21 cellular contexts compared by ENCODE assay signal in the genomic region with DNA sequence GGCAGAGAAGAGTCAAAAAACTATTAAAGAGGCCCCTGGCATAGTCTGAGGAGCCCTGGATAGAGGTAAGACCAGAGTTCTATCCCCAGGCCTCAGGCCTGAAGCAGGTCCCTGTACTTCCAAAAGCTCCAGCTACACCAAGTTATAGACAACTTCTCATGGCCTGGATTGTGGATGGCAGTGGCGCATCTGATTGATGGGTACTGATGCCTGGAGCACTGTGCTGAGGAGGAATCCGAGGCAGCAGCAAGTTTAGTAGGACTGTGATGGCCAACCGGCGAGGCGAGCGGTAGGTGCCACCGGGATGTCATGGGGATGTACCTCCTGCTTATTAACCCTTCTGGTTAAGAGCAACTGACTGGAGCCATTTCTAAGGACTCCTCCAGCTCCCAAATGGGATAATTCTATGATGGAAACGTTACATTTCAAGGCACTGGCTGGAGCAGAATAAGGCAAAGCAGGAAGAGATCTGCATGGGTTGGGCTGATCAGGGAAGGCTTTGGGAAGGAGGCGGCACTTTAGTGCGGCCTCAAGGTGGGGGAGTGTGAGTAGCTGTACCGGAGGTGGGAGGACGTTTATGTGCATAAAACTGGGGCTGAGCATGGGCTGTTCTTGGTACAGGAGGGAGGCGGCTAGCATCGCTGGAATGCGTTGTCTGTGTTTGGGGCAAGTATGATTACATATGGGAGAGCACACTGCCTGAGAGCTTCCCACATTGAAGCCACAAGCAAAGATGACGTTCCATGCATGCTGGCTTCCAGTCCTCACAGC.
"Had no signal": no experiment of that assay in that cellular context is flagged by ENCODE, and none has a peak within 500 bp of the region (broad histone marks: within the 10 kb centered on the region; RNA-seq: fewer than 3 reads in every experiment).

No MANE protein-coding gene starts in this region.

- H3K4me1 Mint-ChIP-seq: immature natural killer cell had no signal

- H3K27me3 ChIP-seq: adrenal gland, cardiac muscle cell, gastrocnemius medialis had no signal

- H3K36me3 ChIP-seq: adrenal gland, cardiac muscle cell, gastrocnemius medialis, left ventricle myocardium inferior, right lobe of liver, transverse colon had no signal

- H3K9me3 Mint-ChIP-seq: activated CD4-positive, alpha-beta T cell treated with anti-CD3 and anti-CD28 coated beads, Interleukin-2, amount 10 ng/mL, durations not matched to agents 24 days and 14 days; activated T-cell treated with anti-CD3 and anti-CD28 coated beads, Interleukin-2, amount 50 U/mL, for 4 hours; immature natural killer cell; naive thymus-derived CD4-positive, alpha-beta T cell had no signal

- H3K27ac Mint-ChIP-seq: activated CD4-positive, alpha-beta T cell treated with anti-CD3 and anti-CD28 coated beads, Interleukin-2, amount 10 ng/mL, durations not matched to agents 24 days and 14 days; immature natural killer cell had no signal

- DNase-seq: activated CD4-positive, alpha-beta T cell treated with anti-CD3 and anti-CD28 coated beads, Interleukin-2, amount 10 ng/mL, durations not matched to agents 24 days and 14 days; activated CD8-positive, alpha-beta memory T cell treated with anti-CD3 and anti-CD28 coated beads, Interleukin-2, amount 50 U/mL, for 4 hours; activated effector memory CD4-positive, alpha-beta T cell treated with anti-CD3 and anti-CD28 coated beads, Interleukin-2, amount 50 U/mL, for 16 hours; activated naive CD4-positive, alpha-beta T cell treated with anti-CD3 and anti-CD28 coated beads, Interleukin-2, amount 50 U/mL, for 16 hours; activated T-cell treated with anti-CD3 and anti-CD28 coated beads, Interleukin-2, amount 50 U/mL, for 4 hours; erythroblast; gastrocnemius medialis; immature natural killer cell; kidney glomerular epithelial cell; left ventricle myocardium inferior; naive thymus-derived CD4-positive, alpha-beta T cell; SK-N-SH; stimulated activated CD4-positive, alpha-beta T cell treated with anti-CD3 and anti-CD28 coated beads, Interleukin-12 subunit alpha, Interleukin-12 subunit beta, amount 100 ng/mL, for 4 hours; stimulated activated CD4-positive, alpha-beta T cell treated with anti-CD3 and anti-CD28 coated beads, Interleukin-1b, Interleukin-23, amount 100 ng/mL, for 48 hours; stimulated activated CD8-positive, alpha-beta memory T cell treated with anti-CD3 and anti-CD28 coated beads, Interleukin-4, amount 100 ng/mL, for 48 hours; T-helper 9 cell; transverse colon had no signal

- H3K9ac ChIP-seq: parathyroid adenoma, SK-N-SH had no signal

- H3K4me3 ChIP-seq: adrenal gland, cardiac muscle cell, gastrocnemius medialis, left ventricle myocardium inferior, right lobe of liver, transverse colon had no signal

- ATAC-seq: activated T-cell treated with anti-CD3 and anti-CD28 coated beads, Interleukin-2, amount 50 U/mL, for 4 hours; naive thymus-derived CD4-positive, alpha-beta T cell; right lobe of liver had no signal

- H3K9me3 ChIP-seq: adrenal gland, gastrocnemius medialis, left ventricle myocardium inferior, right lobe of liver, SK-N-SH, transverse colon had no signal

- H3K36me3 Mint-ChIP-seq: immature natural killer cell; naive thymus-derived CD4-positive, alpha-beta T cell had no signal

- H3K27ac ChIP-seq: adrenal gland, cardiac muscle cell, left ventricle myocardium inferior, parathyroid adenoma, right lobe of liver had no signal

- H3K4me3 Mint-ChIP-seq: activated CD4-positive, alpha-beta T cell treated with anti-CD3 and anti-CD28 coated beads, Interleukin-2, amount 10 ng/mL, durations not matched to agents 24 days and 14 days; activated T-cell treated with anti-CD3 and anti-CD28 coated beads, Interleukin-2, amount 50 U/mL, for 4 hours; immature natural killer cell; naive thymus-derived CD4-positive, alpha-beta T cell had no signal

- H3K4me2 ChIP-seq: SK-N-SH had no signal

- H3K4me1 ChIP-seq: right lobe of liver had no signal

- H3K79me2 ChIP-seq: parathyroid adenoma had no signal
